In the genomic region with DNA sequence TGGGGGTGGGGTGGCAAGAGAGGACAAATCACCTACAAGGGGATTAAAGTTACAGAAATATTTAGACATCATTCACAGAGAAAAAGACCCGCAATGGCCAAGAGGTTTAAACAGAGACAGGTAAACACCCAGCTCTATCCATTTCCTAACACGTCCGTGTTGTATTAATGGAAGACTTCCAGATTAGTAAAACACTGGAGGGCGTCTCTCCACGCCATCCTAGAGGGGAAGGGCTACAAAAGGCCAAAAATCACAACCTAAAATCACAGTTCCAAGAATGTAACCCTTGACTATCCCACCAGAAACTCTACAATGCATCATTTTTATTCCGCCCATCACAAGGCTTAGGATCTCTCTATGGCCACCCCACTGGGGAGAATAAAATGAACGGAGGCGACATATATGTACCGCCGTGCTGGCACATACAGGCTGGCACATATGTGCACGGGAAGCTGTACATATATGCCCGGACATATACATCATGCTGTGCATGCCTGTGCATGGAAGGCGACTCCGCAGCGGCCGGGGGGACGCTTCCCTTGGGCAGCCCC, we compare ENCODE assay signal across 8 cellular contexts. TPM values are rescaled to one million over a fixed set of nuclear protein-coding genes. Genes with fewer than 3 reads are reported as not detected.
DNase-seq lines count a peak whose midpoint lies in the region; ATAC-seq and TF ChIP-seq lines count a peak whose summit lies in the region.

No MANE protein-coding gene starts in this region.

- no peaks in the 10 kb centered on the region; the same call in 1 of the 2 replicates for H3K4me1 ChIP-seq in Caco-2
- no peaks in the 10 kb centered on the region for H3K4me1 ChIP-seq in thyroid gland

- H3K27me3 ChIP-seq in Caco-2 (replicated peaks; ENCODE audit: control insufficient read depth, insufficient read depth, low read length) (no peaks in the 10 kb centered on the region), thyroid gland (no peaks in the 10 kb centered on the region)

- BruUV-seq in Caco-2 (replicated peaks; lab: Mats Ljungman, UMichigan) = TSS peak; percentile 32

- intact Hi-C loops in Caco-2 (cut with micrococcal nuclease; ENCODE audit: unreplicated experiment) (loop anchor here (5.0 to 10.0 kb wide), 2 partner anchors 110 to 183 kb away; no protein-coding TSS in a partner anchor), thyroid gland (cut with DNase I) (no loop called here)

- no peaks in the 10 kb centered on the region for H3K9me3 Mint-ChIP-seq in Caco-2 (ENCODE audit: unreplicated experiment)
- no peaks in the 10 kb centered on the region for H3K9me3 Mint-ChIP-seq in activated T-helper 17 cell treated with anti-CD3 and anti-CD28 coated beads, Interleukin-2, amount 50 U/mL, for 72 hours

- WGBS in thyroid gland, 2 donors = 1% methylated on average over 12 to 16 of the region's 17 CpGs

- TF ChIP-seq CTCF in Caco-2 (IDR thresholded peaks at IDR 0.05; ENCODE audit: insufficient read depth in 1 of 2, low read depth in 1 of 2, low read length in 1 of 2, severe bottlenecking in 1 of 2, unreplicated experiment in 1 of 2) = no peak
- TF ChIP-seq CTCF in thyroid gland (IDR thresholded peaks at IDR 0.05) = no peak

- H3K27me3 Mint-ChIP-seq in Caco-2 (ENCODE audit: insufficient read depth, unreplicated experiment) = no peaks in the 10 kb centered on the region
- H3K27me3 Mint-ChIP-seq in activated T-helper 17 cell treated with anti-CD3 and anti-CD28 coated beads, Interleukin-2, amount 50 U/mL, for 72 hours = peaks cover 7% of the 10 kb centered on the region

- H3K4me3 Mint-ChIP-seq in Caco-2 (ENCODE audit: unreplicated experiment) = peak overlapping the region; percentile 87
- H3K4me3 Mint-ChIP-seq in activated T-helper 17 cell treated with anti-CD3 and anti-CD28 coated beads, Interleukin-2, amount 50 U/mL, for 72 hours = peak overlapping the region; percentile 50

- peak overlapping the region; percentile 91 for H3K4me3 ChIP-seq in Caco-2 (ENCODE audit: low read depth, low read length)
- peak overlapping the region; percentile 85 for H3K4me3 ChIP-seq in iPS-18c (ENCODE audit: insufficient read depth, low read depth, low read length)
- peak overlapping the region; percentile 56 to 82 (median 79) for H3K4me3 ChIP-seq in thyroid gland (replicated peaks in 1 of 3)

- H3K4me1 Mint-ChIP-seq in Caco-2 (ENCODE audit: low read depth, unreplicated experiment) = no peaks in the 10 kb centered on the region
- no peaks in the 10 kb centered on the region for H3K4me1 Mint-ChIP-seq in activated T-helper 17 cell treated with anti-CD3 and anti-CD28 coated beads, Interleukin-2, amount 50 U/mL, for 72 hours

- H3K9me3 ChIP-seq in Caco-2 (no peaks in the 10 kb centered on the region), iPS-18c (ENCODE audit: control insufficient read depth, insufficient read depth, low read length) (no peaks in the 10 kb centered on the region), thyroid gland (no peaks in the 10 kb centered on the region)

- CTCF ChIA-PET in Caco-2 (lab: Charles Lee) = no interaction called here

- POLR2A ChIA-PET in Caco-2 (lab: Charles Lee) = no interaction called here

- H3K27ac ChIP-seq in thyroid gland = peak overlapping the region; percentile 76 to 87 (median 80)

- peak overlapping the region; percentile 39 for H3K27ac Mint-ChIP-seq in Caco-2 (ENCODE audit: unreplicated experiment)
- H3K27ac Mint-ChIP-seq in activated T-helper 17 cell treated with anti-CD3 and anti-CD28 coated beads, Interleukin-2, amount 50 U/mL, for 72 hours = no peak overlapping the region

- peak; percentile 25 for ATAC-seq in HG02678 (IDR thresholded peaks at IDR 0.05; ENCODE audit: unreplicated experiment)
- ATAC-seq in activated T-helper 17 cell treated with anti-CD3 and anti-CD28 coated beads, Interleukin-2, amount 50 U/mL, for 72 hours (replicated peaks) = no peak
- no peak for ATAC-seq in GM18502 (IDR thresholded peaks at IDR 0.05; ENCODE audit: poor library complexity, unreplicated experiment)

- DNase-seq in Caco-2 (peak in 1 of 2 experiments; percentile 4), thyroid gland (no peak), HUDEP-2 (lab: John Stamatoyannopoulos, UW; ENCODE audit: unreplicated experiment in 76 of 76) (no peak)
- DNase-seq in stimulated activated CD8-positive, alpha-beta memory T cell treated with anti-CD3 and anti-CD28 coated beads, Interleukin-4, amount 100 ng/mL, for 48 hours = no peak

- H3K36me3 ChIP-seq in Caco-2 (ENCODE audit: control insufficient read depth, insufficient read depth, low read length) (no peaks in the 10 kb centered on the region), thyroid gland (no peaks in the 10 kb centered on the region)

- no peaks in the 10 kb centered on the region for H3K36me3 Mint-ChIP-seq in Caco-2 (ENCODE audit: insufficient read depth, unreplicated experiment)
- no peaks in the 10 kb centered on the region for H3K36me3 Mint-ChIP-seq in activated T-helper 17 cell treated with anti-CD3 and anti-CD28 coated beads, Interleukin-2, amount 50 U/mL, for 72 hours (ENCODE audit: low read depth)

- no peak for TF ChIP-seq POLR2A in thyroid gland (IDR thresholded peaks at IDR 0.05)

RNA-seq across cellular contexts. Expression of a gene that starts 0.8 kb away (rescaled TPM):
- total RNA-seq in Caco-2 (2022) (3.8 and 4.1 TPM in 2 replicates), thyroid gland (10 to 100 TPM; 11.8 to 40.4 (median 26.1) TPM)
- total RNA-seq in activated T-helper 17 cell treated with anti-CD3 and anti-CD28 coated beads, Interleukin-2, amount 50 U/mL, for 72 hours = under 1 TPM in 1 of 2 donors, not detected in 1; 0.03 TPM
